33 cellular contexts compared by ENCODE assay signal in genomic region chr5:135158982-135159381, GRCh38.
"Had no signal": no experiment of that assay in that cellular context is flagged by ENCODE, and none has a peak within 500 bp of the region (broad histone marks: within the 10 kb centered on the region; RNA-seq: fewer than 3 reads in every experiment).

No MANE protein-coding gene starts in this region.

- H3K27ac Mint-ChIP-seq: activated CD4-positive, alpha-beta memory T cell treated with anti-CD3 and anti-CD28 coated beads, Interleukin-2, amount 10 ng/mL, durations not matched to agents 7 days and 5 days; activated CD4-positive, alpha-beta T cell treated with anti-CD3 and anti-CD28 coated beads, Interleukin-2, amount 10 ng/mL, durations not matched to agents 7 days and 5 days; activated naive CD8-positive, alpha-beta T cell; activated T-cell treated with anti-CD3 and anti-CD28 coated beads, Interleukin-2, amount 50 U/mL, for 24 hours; activated T-cell treated with anti-CD3 and anti-CD28 coated beads, Interleukin-2, amount 50 U/mL, for 72 hours; effector memory CD8-positive, alpha-beta T cell; WTC11 had no signal

- DNase-seq: activated CD4-positive, alpha-beta memory T cell treated with anti-CD3 and anti-CD28 coated beads, Interleukin-2, amount 10 ng/mL, durations not matched to agents 7 days and 5 days; activated CD4-positive, alpha-beta T cell treated with anti-CD3 and anti-CD28 coated beads for 1 hour; activated CD4-positive, alpha-beta T cell treated with anti-CD3 and anti-CD28 coated beads for 4 hours; activated CD4-positive, alpha-beta T cell treated with anti-CD3 and anti-CD28 coated beads, Interleukin-2, amount 10 ng/mL, durations not matched to agents 7 days and 5 days; activated CD4-positive, alpha-beta T cell treated with anti-CD3 and anti-CD28 coated beads, Interleukin-2, amount 50 U/mL, for 4 hours; activated CD8-positive, alpha-beta memory T cell treated with anti-CD3 and anti-CD28 coated beads, Interleukin-2, amount 50 U/mL, for 48 hours; activated gamma-delta T cell; activated naive CD4-positive, alpha-beta T cell treated with anti-CD3 and anti-CD28 coated beads, Interleukin-2, amount 50 U/mL, for 16 hours; activated naive CD4-positive, alpha-beta T cell treated with Interleukin-2 at 50 U/mL for 16 hours; activated T-cell treated with anti-CD3 and anti-CD28 coated beads for 4 hours; activated T-cell treated with anti-CD3 and anti-CD28 coated beads, Interleukin-2, amount 50 U/mL, for 24 hours; activated T-cell treated with anti-CD3 and anti-CD28 coated beads, Interleukin-2, amount 50 U/mL, for 72 hours; adrenal gland; amygdala; aorta; body of pancreas; caudate nucleus; cortex of kidney; dermis blood vessel endothelial cell; effector CD4-positive, alpha-beta T cell; effector memory CD8-positive, alpha-beta T cell; foreskin melanocyte; heart right ventricle; T-helper 2 cell had no signal

- H3K4me3 ChIP-seq: adrenal gland, body of pancreas, esophagus muscularis mucosa, gastroesophageal sphincter, heart right ventricle had no signal

- H3K27me3 ChIP-seq: adrenal gland, body of pancreas, esophagus muscularis mucosa, gastroesophageal sphincter had no signal

- H3K36me3 Mint-ChIP-seq: WTC11 had no signal

- H3K4me1 Mint-ChIP-seq: activated CD4-positive, alpha-beta memory T cell treated with anti-CD3 and anti-CD28 coated beads, Interleukin-2, amount 10 ng/mL, durations not matched to agents 7 days and 5 days; activated CD4-positive, alpha-beta T cell treated with anti-CD3 and anti-CD28 coated beads, Interleukin-2, amount 10 ng/mL, durations not matched to agents 7 days and 5 days; WTC11 had no signal

- H3K4me1 ChIP-seq: adrenal gland, body of pancreas, esophagus muscularis mucosa, gastroesophageal sphincter, heart right ventricle had no signal

- FAIRE-seq: colon, endometrium, endothelial cell of umbilical vein, TTC549 had no signal

- H3K4me3 Mint-ChIP-seq: activated CD4-positive, alpha-beta memory T cell treated with anti-CD3 and anti-CD28 coated beads, Interleukin-2, amount 10 ng/mL, durations not matched to agents 7 days and 5 days; activated CD4-positive, alpha-beta T cell treated with anti-CD3 and anti-CD28 coated beads, Interleukin-2, amount 10 ng/mL, durations not matched to agents 7 days and 5 days; activated naive CD8-positive, alpha-beta T cell; activated T-cell treated with anti-CD3 and anti-CD28 coated beads, Interleukin-2, amount 50 U/mL, for 24 hours; activated T-cell treated with anti-CD3 and anti-CD28 coated beads, Interleukin-2, amount 50 U/mL, for 72 hours; effector memory CD8-positive, alpha-beta T cell; WTC11 had no signal

- H3K36me3 ChIP-seq: adrenal gland, esophagus muscularis mucosa, gastroesophageal sphincter, heart right ventricle had no signal

- H3K27ac ChIP-seq: adrenal gland, body of pancreas, esophagus muscularis mucosa, gastroesophageal sphincter, heart right ventricle, VCaP had no signal

- ATAC-seq: activated T-cell treated with anti-CD3 and anti-CD28 coated beads, Interleukin-2, amount 50 U/mL, for 72 hours; body of pancreas; effector memory CD8-positive, alpha-beta T cell; gastroesophageal sphincter; heart right ventricle; WTC11 had no signal
